12 cellular contexts compared by ENCODE assay signal in genomic region chr17:31493656-31494155, GRCh38.
DNase-seq lines count a peak whose midpoint lies in the region; ATAC-seq, FAIRE-seq and TF ChIP-seq lines count a peak whose summit lies in the region.
"Had no signal": no experiment of that assay in that cellular context is flagged by ENCODE, and none has a peak within 500 bp of the region (broad histone marks: within the 10 kb centered on the region; RNA-seq: fewer than 3 reads in every experiment).

No MANE protein-coding gene starts in this region.

- H3K9me1 ChIP-seq in keratinocyte (ENCODE audit: control insufficient read depth, extremely low read depth, insufficient read depth, low read length) = peaks cover 6% of the 10 kb centered on the region

- CTCF ChIA-PET in activated CD8-positive, alpha-beta memory T cell treated with anti-CD3 and anti-CD28 coated beads, Interleukin-2, amount 10 ng/mL, durations not matched to agents 7 days and 5 days (lab: Charles Lee) = interaction anchor here (1.3 to 4.7 kb wide), 5 partner anchors 12 to 32 kb away, joined by 3 to 50 read pairs (median 6); no protein-coding TSS in a partner anchor

- H3K36me3 ChIP-seq in keratinocyte (ENCODE audit: control insufficient read depth in 2 of 2, extremely low read depth in 1 of 2, insufficient read depth in 2 of 2, low read length in 2 of 2) (no peaks in the 10 kb centered on the region), thymus (ENCODE audit: control insufficient read depth, insufficient read depth) (no peaks in the 10 kb centered on the region)
- H3K36me3 ChIP-seq: SJCRH30 had no signal

- TF ChIP-seq CTCF in VCaP (conservative IDR thresholded peaks at IDR 0.05) (no peak), keratinocyte (optimal IDR thresholded peaks at IDR 0.05 in 1 of 3, IDR thresholded peaks at IDR 0.05 in 1 of 3, conservative IDR thresholded peaks at IDR 0.05 in 1 of 3; ENCODE audit: extremely low read depth in 1 of 3, insufficient read depth in 2 of 3, low read length in 3 of 3) (no peak)

- peak overlapping the region; percentile 57 for H3K27ac ChIP-seq in VCaP
- H3K27ac ChIP-seq in keratinocyte (ENCODE audit: control insufficient read depth, insufficient read depth, low read length) = peak overlapping the region; percentile 15
- peak overlapping the region; percentile 71 for H3K27ac ChIP-seq in thymus (ENCODE audit: low read depth)
- H3K27ac ChIP-seq: A549, SJCRH30 had no signal

- DNase-seq in activated CD8-positive, alpha-beta memory T cell treated with anti-CD3 and anti-CD28 coated beads, Interleukin-2, amount 10 ng/mL, durations not matched to agents 7 days and 5 days = peak; percentile 56
- DNase-seq in activated CD8-positive, alpha-beta memory T cell treated with anti-CD3 and anti-CD28 coated beads, Interleukin-2, amount 50 U/mL, for 48 hours = no peak
- DNase-seq in keratinocyte (ENCODE audit: low read depth, low spot score) = no peak
- DNase-seq in SKM-1 treated with dmso at 0.1 percent for 144 hours (lab: John Stamatoyannopoulos, UW; ENCODE audit: unreplicated experiment) = no peak
- DNase-seq in NCI-H2029 (lab: John Stamatoyannopoulos, UW) = no peak
- DNase-seq: NCI-H2227 treated with DMSO at 0.1 percent for 48 hours, SJCRH30 had no signal

- H3K36me3 Mint-ChIP-seq in activated CD8-positive, alpha-beta memory T cell treated with anti-CD3 and anti-CD28 coated beads, Interleukin-2, amount 10 ng/mL, durations not matched to agents 7 days and 5 days = peaks cover 1% of the 10 kb centered on the region
- H3K36me3 Mint-ChIP-seq: mesothelial cell of epicardium had no signal

- dilution Hi-C loops in keratinocyte (cut with MboI; ENCODE audit: extremely low pct_ligation_motif_present, low sequenced_read_pairs) = no loop called here

- H3K4me2 ChIP-seq in keratinocyte (ENCODE audit: control insufficient read depth, extremely low read depth, insufficient read depth, low read depth, low read length) = peak overlapping the region; percentile 39
- H3K4me2 ChIP-seq: A549 had no signal

- H3K9ac ChIP-seq in keratinocyte (ENCODE audit: control insufficient read depth, extremely low read depth, insufficient read depth, low read length) = no peak overlapping the region

- H3K4me1 Mint-ChIP-seq in activated CD8-positive, alpha-beta memory T cell treated with anti-CD3 and anti-CD28 coated beads, Interleukin-2, amount 10 ng/mL, durations not matched to agents 7 days and 5 days = peaks cover 89% of the 10 kb centered on the region

- H3K9me3 ChIP-seq in keratinocyte (ENCODE audit: control insufficient read depth, low read depth, low read length) (no peaks in the 10 kb centered on the region), thymus (ENCODE audit: control insufficient read depth) (no peaks in the 10 kb centered on the region)
- H3K9me3 ChIP-seq: A549, SJCRH30 had no signal

- H3K4me1 ChIP-seq in keratinocyte (ENCODE audit: control insufficient read depth, extremely low read depth, insufficient read depth, low read length) = peaks cover 71% of the 10 kb centered on the region
- no peaks in the 10 kb centered on the region for H3K4me1 ChIP-seq in thymus (ENCODE audit: control insufficient read depth, insufficient read depth, low read length)
- H3K4me1 ChIP-seq: SJCRH30 had no signal

- peaks cover 4% of the 10 kb centered on the region for H4K20me1 ChIP-seq in keratinocyte (ENCODE audit: control insufficient read depth, extremely low read depth, insufficient read depth, low read length)

- FAIRE-seq in keratinocyte (lab: Jason Lieb, UNC) = no peak
- FAIRE-seq: A549 had no signal

- H3K79me2 ChIP-seq in keratinocyte (ENCODE audit: control insufficient read depth, insufficient read depth, low read length) = peaks cover 5% of the 10 kb centered on the region

- WGBS in thymus = 83% methylated on average over 9 of the region's 9 CpGs

- H3K27me3 ChIP-seq in keratinocyte (ENCODE audit: control insufficient read depth, extremely low read depth, insufficient read depth, low read length) (no peaks in the 10 kb centered on the region), thymus (ENCODE audit: control insufficient read depth, insufficient read depth) (no peaks in the 10 kb centered on the region)

- peak overlapping the region; percentile 95 for H3K27ac Mint-ChIP-seq in activated CD8-positive, alpha-beta memory T cell treated with anti-CD3 and anti-CD28 coated beads, Interleukin-2, amount 10 ng/mL, durations not matched to agents 7 days and 5 days
- H3K27ac Mint-ChIP-seq: mesothelial cell of epicardium had no signal

- peak; percentile 37 for ATAC-seq in activated CD8-positive, alpha-beta memory T cell treated with anti-CD3 and anti-CD28 coated beads, Interleukin-2, amount 10 ng/mL, durations not matched to agents 7 days and 5 days
- ATAC-seq in GM21825 (IDR thresholded peaks at IDR 0.05; ENCODE audit: unreplicated experiment) = no peak
- ATAC-seq: A549 had no signal

- peak overlapping the region; percentile 56 for H3K4me3 Mint-ChIP-seq in activated CD8-positive, alpha-beta memory T cell treated with anti-CD3 and anti-CD28 coated beads, Interleukin-2, amount 10 ng/mL, durations not matched to agents 7 days and 5 days
- H3K4me3 Mint-ChIP-seq: mesothelial cell of epicardium had no signal

- H3K4me3 ChIP-seq in keratinocyte (ENCODE audit: control insufficient read depth in 2 of 3, extremely low read depth in 1 of 3, insufficient read depth in 2 of 3, low read depth in 1 of 3, low read length in 3 of 3) = no peak overlapping the region
- H3K4me3 ChIP-seq in thymus (ENCODE audit: low read length) = no peak overlapping the region
- H3K4me3 ChIP-seq: A549, SJCRH30 had no signal

- H3K27me3 Mint-ChIP-seq in activated CD8-positive, alpha-beta memory T cell treated with anti-CD3 and anti-CD28 coated beads, Interleukin-2, amount 10 ng/mL, durations not matched to agents 7 days and 5 days = no peaks in the 10 kb centered on the region

- no peaks in the 10 kb centered on the region for H3K9me3 Mint-ChIP-seq in activated CD8-positive, alpha-beta memory T cell treated with anti-CD3 and anti-CD28 coated beads, Interleukin-2, amount 10 ng/mL, durations not matched to agents 7 days and 5 days (ENCODE audit: low read depth)
- H3K9me3 Mint-ChIP-seq: mesothelial cell of epicardium had no signal

- H2AFZ ChIP-seq in keratinocyte (ENCODE audit: control insufficient read depth, low read length) = no peak overlapping the region

Comparison
In these comparisons a context has a peak if more than half of its experiments do, and no peak if none do; other contexts are left out.
1. H3K27ac ChIP-seq: peak in every context shown above with its lines; median percentile 71 in thymus; 57 in VCaP; 15 in keratinocyte.